In genomic region chr15:64460206-64460736, GRCh38 we compare ENCODE assay signal across 8 cellular contexts. TPM values are rescaled to one million over a fixed set of nuclear protein-coding genes. Genes with fewer than 3 reads are reported as not detected.
DNase-seq lines count a peak whose midpoint lies in the region; FAIRE-seq and TF ChIP-seq lines count a peak whose summit lies in the region.

TSS of gene ZNF609 (plus strand) at chr15:64460578. CDS start at chr15:64499420, 38,842 bp downstream.

- no TSS peak for BruUV-seq in OCI-LY7 (replicated peaks; lab: Mats Ljungman, UMichigan)

- peak within 1 kb of the TSS; percentile 73 for H3K4me3 ChIP-seq in HUES48 (ENCODE audit: low read depth, low read length)
- H3K4me3 ChIP-seq in OCI-LY7 (ENCODE audit: low read depth, low read length, poor library complexity, severe bottlenecking) = peak within 1 kb of the TSS; percentile 72
- H3K4me3 ChIP-seq in epithelial cell of esophagus (ENCODE audit: low read length) = peak within 1 kb of the TSS; percentile 66

- H3K79me2 ChIP-seq in OCI-LY7 (ENCODE audit: insufficient read depth, low read depth, low read length) = peaks cover 39% of the 10 kb centered on the region

- H3K36me3 ChIP-seq in HUES48 (ENCODE audit: control insufficient read depth, insufficient read depth, low read length) (no peaks in the 10 kb centered on the region; the same call in 1 of the 2 replicates), OCI-LY7 (ENCODE audit: insufficient read depth, low read length) (no peaks in the 10 kb centered on the region)

- peak within 1 kb of the TSS; percentile 96 for H3K27ac ChIP-seq in HUES48 (ENCODE audit: low read depth, low read length)
- H3K27ac ChIP-seq in OCI-LY7 (ENCODE audit: low read depth, low read length, poor library complexity, severe bottlenecking) = peak within 1 kb of the TSS; percentile 68

- FAIRE-seq in GM19239 (lab: Jason Lieb, UNC) = no peak

- peak within 1 kb of the TSS; percentile 90 for H3K4me2 ChIP-seq in OCI-LY7 (ENCODE audit: low read length)

- 0 out of 2 replicates have a peak, but pooled peaks cover 7% of the 10 kb centered on the region for H4K20me1 ChIP-seq in OCI-LY7 (ENCODE audit: insufficient read depth, low read length)

- intact Hi-C loops in OCI-LY7 (cut with micrococcal nuclease; ENCODE audit: unreplicated experiment) = no loop called here

- no peaks in the 10 kb centered on the region for H3K9me3 ChIP-seq in HUES48 (ENCODE audit: control insufficient read depth, insufficient read depth, low read length)
- H3K9me3 ChIP-seq in OCI-LY7 (ENCODE audit: low read length) = no peaks in the 10 kb centered on the region

- POLR2A ChIA-PET in OCI-LY7 (lab: Charles Lee) = interaction anchor here (0.6 to 1.7 kb wide), 8 partner anchors 10 to 366 kb away, joined by 3 to 8 read pairs (median 3); partner anchors contain the start of gene TRIP4

- peak within 1 kb of the TSS; percentile 90 for H2AFZ ChIP-seq in OCI-LY7 (ENCODE audit: low read length)

- CTCF ChIA-PET in OCI-LY7 (lab: Charles Lee; ENCODE audit: unreplicated experiment) = interaction anchor here (0.6 kb wide), 1 partner anchor 232 kb away, joined by 4 read pairs; no protein-coding TSS in a partner anchor

- H3K9me2 ChIP-seq in OCI-LY7 (ENCODE audit: insufficient read depth, low read length) = no peaks in the 10 kb centered on the region

- DNase-seq in Ammon's horn (ENCODE audit: low spot score) (peak; percentile 88), GM19239 (ENCODE audit: insufficient read length, low spot score) (peak; percentile 73), OCI-LY7 (ENCODE audit: low spot score) (peak; percentile 90), activated T-cell treated with anti-CD3 and anti-CD28 coated beads for 4 hours (peak; percentile 84), epithelial cell of esophagus (ENCODE audit: low read depth) (peak; percentile 96), middle frontal gyrus (ENCODE audit: extremely low spot score, low spot score) (peak; percentile 89)
- peak; percentile 81 to 83 for DNase-seq in stimulated activated CD8-positive, alpha-beta memory T cell treated with anti-CD3 and anti-CD28 coated beads, Interleukin-15, amount 100 ng/mL, for 48 hours (ENCODE audit: low read depth in 2 of 2)

- no peaks in the 10 kb centered on the region for H3K27me3 ChIP-seq in HUES48 (ENCODE audit: control insufficient read depth, insufficient read depth, low read length)

- H3K4me1 ChIP-seq in HUES48 (ENCODE audit: control insufficient read depth, insufficient read depth, low read length) (peaks cover 32% of the 10 kb centered on the region), OCI-LY7 (ENCODE audit: insufficient read depth, low read length, poor library complexity, severe bottlenecking) (peaks cover 79% of the 10 kb centered on the region)

- TF ChIP-seq CTCF in OCI-LY7 (conservative IDR thresholded peaks at IDR 0.05; ENCODE audit: low read length) (peak; percentile 40; the same call in 1 of the 2 replicates), epithelial cell of esophagus (IDR thresholded peaks at IDR 0.05; ENCODE audit: insufficient read depth, low read depth, low read length, missing control alignments) (no peak)

- peak within 1 kb of the TSS; percentile 71 for H3K9ac ChIP-seq in HUES48 (ENCODE audit: low read depth, low read length)

RNA-seq across cellular contexts. Expression of gene ZNF609, which starts in this region (rescaled TPM):
- 17.2 and 18.5 TPM in 2 replicates for total RNA-seq in OCI-LY7 (2014; rRNA removed; shearing (Covaris generic))
- total RNA-seq in OCI-LY7 (2022) = 35.1 and 35.4 TPM in 2 replicates

Comparison
In these comparisons a context has a peak if more than half of its experiments do, and no peak if none do; other contexts are left out.
1. Peak in every context shown above with its lines: DNase-seq, H3K4me3 ChIP-seq and H3K27ac ChIP-seq.